2 cellular contexts compared by ENCODE assay signal in genomic region chr12:65854629-65855028, GRCh38.
TF ChIP-seq lines count a peak whose summit lies in the region.

No MANE protein-coding gene starts in this region.

TF ChIP-seq in IMR-90, 13 proteins besides CTCF, POLR2A, EP300 and RAD21:
- TF ChIP-seq USF2 (IDR thresholded peaks at IDR 0.05; ENCODE audit: low read depth, low read length) (no peak), RCOR1 (IDR thresholded peaks at IDR 0.05; ENCODE audit: insufficient replicate concordance, low read length) (no peak), MAFK (IDR thresholded peaks at IDR 0.05; ENCODE audit: low read depth, low read length) (no peak), MAZ (IDR thresholded peaks at IDR 0.05; ENCODE audit: borderline replicate concordance, low read depth, low read length) (no peak), RFX5 (IDR thresholded peaks at IDR 0.05; ENCODE audit: low read depth, low read length) (no peak), MXI1 (IDR thresholded peaks at IDR 0.05; ENCODE audit: borderline replicate concordance, low read depth, low read length) (no peak), ELK1 (IDR thresholded peaks at IDR 0.05; ENCODE audit: borderline replicate concordance, low read depth, low read length) (no peak), CEBPB (IDR thresholded peaks at IDR 0.05; ENCODE audit: low read depth, low read length) (no peak), SMC3 (IDR thresholded peaks at IDR 0.05; ENCODE audit: low read depth, low read length) (no peak), CHD1 (IDR thresholded peaks at IDR 0.05; ENCODE audit: low read depth, low read length) (no peak), BHLHE40 (IDR thresholded peaks at IDR 0.05; ENCODE audit: low read depth, low read length) (no peak), FOS (IDR thresholded peaks at IDR 0.05; ENCODE audit: low read depth, low read length) (no peak), NFE2L2 (IDR thresholded peaks at IDR 0.05; ENCODE audit: low read depth, low read length) (no peak)

TF ChIP-seq in endothelial cell of umbilical vein, 7 proteins besides CTCF, POLR2A, EP300 and RAD21:
- no peak for TF ChIP-seq GATA2 (IDR thresholded peaks at IDR 0.05; ENCODE audit: insufficient read depth, insufficient read length, low read depth, low read length)
- no peak for TF ChIP-seq POLR2AphosphoS5 (IDR thresholded peaks at IDR 0.05; ENCODE audit: insufficient read depth, low read depth, low read length)
- TF ChIP-seq EZH2 (IDR thresholded peaks at IDR 0.05; ENCODE audit: borderline replicate concordance, low read depth, low read length, severe bottlenecking), result no peak
- TF ChIP-seq JUN (IDR thresholded peaks at IDR 0.05; ENCODE audit: borderline replicate concordance, insufficient read depth, insufficient read length, low read depth), result no peak
- TF ChIP-seq MAX (IDR thresholded peaks at IDR 0.05; ENCODE audit: insufficient read depth, insufficient read length), result no peak
